Comparison of ENCODE assay signal across 9 cellular contexts in the genomic region with DNA sequence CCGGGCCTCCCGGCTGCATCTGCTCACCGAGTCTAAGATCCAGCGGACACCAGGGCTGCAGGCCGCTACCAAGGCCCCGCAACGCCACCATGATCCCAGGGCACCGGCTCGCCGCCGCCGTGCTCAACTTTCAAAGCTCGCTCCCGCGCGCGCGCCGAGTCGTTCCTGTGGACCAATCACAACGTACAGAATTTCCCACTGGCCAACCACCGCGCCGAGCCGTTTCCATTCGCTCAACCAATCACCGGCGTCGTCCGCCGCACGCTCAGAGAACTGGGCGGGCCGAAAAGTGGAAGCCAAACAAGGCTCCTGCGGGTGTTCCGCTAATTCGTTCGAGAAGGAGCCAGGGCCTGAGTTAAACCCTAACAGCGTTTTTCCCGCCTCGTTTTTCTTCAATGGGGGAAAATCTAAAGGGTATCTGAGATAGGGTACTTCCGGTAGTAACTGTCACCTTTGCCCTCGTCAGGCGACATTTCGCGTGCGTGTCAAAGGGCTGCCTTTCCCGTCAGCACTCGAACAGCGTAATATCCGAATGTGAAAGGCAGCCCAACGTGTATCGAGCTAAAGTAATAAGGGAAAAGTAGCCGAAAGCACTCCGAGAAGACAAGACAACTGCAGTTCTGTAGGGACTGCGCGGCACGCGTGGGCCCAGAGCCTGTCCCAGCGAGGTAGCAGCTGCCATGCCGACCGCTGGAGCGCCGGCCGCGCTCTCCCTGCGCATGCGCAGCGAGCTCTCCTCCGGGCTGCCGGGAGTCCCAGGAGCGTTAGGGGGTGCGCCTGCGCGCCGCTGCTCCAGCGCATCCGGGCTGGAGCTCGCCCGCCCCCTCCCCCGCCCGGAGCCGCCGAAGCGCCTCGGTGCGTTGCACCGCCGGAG. TPM values are rescaled to one million over a fixed set of nuclear protein-coding genes. Genes with fewer than 3 reads are reported as not detected.
DNase-seq lines count a peak whose midpoint lies in the region; ATAC-seq, FAIRE-seq and TF ChIP-seq lines count a peak whose summit lies in the region.
"Had no signal": no experiment of that assay in that cellular context is flagged by ENCODE, and none has a peak within 500 bp of the region (broad histone marks: within the 10 kb centered on the region; RNA-seq: fewer than 3 reads in every experiment).

A gene with protein sequence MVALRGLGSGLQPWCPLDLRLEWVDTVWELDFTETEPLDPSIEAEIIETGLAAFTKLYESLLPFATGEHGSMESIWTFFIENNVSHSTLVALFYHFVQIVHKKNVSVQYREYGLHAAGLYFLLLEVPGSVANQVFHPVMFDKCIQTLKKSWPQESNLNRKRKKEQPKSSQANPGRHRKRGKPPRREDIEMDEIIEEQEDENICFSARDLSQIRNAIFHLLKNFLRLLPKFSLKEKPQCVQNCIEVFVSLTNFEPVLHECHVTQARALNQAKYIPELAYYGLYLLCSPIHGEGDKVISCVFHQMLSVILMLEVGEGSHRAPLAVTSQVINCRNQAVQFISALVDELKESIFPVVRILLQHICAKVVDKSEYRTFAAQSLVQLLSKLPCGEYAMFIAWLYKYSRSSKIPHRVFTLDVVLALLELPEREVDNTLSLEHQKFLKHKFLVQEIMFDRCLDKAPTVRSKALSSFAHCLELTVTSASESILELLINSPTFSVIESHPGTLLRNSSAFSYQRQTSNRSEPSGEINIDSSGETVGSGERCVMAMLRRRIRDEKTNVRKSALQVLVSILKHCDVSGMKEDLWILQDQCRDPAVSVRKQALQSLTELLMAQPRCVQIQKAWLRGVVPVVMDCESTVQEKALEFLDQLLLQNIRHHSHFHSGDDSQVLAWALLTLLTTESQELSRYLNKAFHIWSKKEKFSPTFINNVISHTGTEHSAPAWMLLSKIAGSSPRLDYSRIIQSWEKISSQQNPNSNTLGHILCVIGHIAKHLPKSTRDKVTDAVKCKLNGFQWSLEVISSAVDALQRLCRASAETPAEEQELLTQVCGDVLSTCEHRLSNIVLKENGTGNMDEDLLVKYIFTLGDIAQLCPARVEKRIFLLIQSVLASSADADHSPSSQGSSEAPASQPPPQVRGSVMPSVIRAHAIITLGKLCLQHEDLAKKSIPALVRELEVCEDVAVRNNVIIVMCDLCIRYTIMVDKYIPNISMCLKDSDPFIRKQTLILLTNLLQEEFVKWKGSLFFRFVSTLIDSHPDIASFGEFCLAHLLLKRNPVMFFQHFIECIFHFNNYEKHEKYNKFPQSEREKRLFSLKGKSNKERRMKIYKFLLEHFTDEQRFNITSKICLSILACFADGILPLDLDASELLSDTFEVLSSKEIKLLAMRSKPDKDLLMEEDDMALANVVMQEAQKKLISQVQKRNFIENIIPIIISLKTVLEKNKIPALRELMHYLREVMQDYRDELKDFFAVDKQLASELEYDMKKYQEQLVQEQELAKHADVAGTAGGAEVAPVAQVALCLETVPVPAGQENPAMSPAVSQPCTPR (N-terminal part only) (minus strand): TSS at position 132 of the 874 bp plus-strand sequence. CDS start 41 bp downstream, at position 91.
A gene (plus strand): TSS at position 836 of the 874 bp plus-strand sequence. CDS start 452 bp downstream, outside the sequence.

- no peak for TF ChIP-seq CTCF in kidney (IDR thresholded peaks at IDR 0.05; ENCODE audit: borderline replicate concordance, extremely low read depth, insufficient read depth)

- FAIRE-seq in kidney (lab: Jason Lieb, UNC) = peak; percentile 49
- FAIRE-seq: islet of Langerhans had no signal

- peak; percentile 76 for ATAC-seq in HG03432 (IDR thresholded peaks at IDR 0.05; ENCODE audit: unreplicated experiment)

- peak within 1 kb of the TSS; percentile 96 to 100 for H3K27ac ChIP-seq in kidney (ENCODE audit: low read depth in 2 of 2, low read length in 2 of 2)

- peak; percentile 89 for TF ChIP-seq POLR2A in GM19099 (IDR thresholded peaks at IDR 0.05; ENCODE audit: extremely low read depth, insufficient read length, low read depth)

- intact Hi-C loops in kidney (cut with DNase I) = no loop called here

- H3K36me3 ChIP-seq in kidney (ENCODE audit: control insufficient read depth in 1 of 2, insufficient read depth in 2 of 2, low read length in 2 of 2) = peaks cover 3 to 4% of the 10 kb centered on the region in 2 donors

- H3K9me3 ChIP-seq in kidney (ENCODE audit: control insufficient read depth in 1 of 2, low read length in 2 of 2) = no peaks in the 10 kb centered on the region

- peak within 1 kb of the TSS; percentile 97 to 100 for H3K4me3 ChIP-seq in kidney (ENCODE audit: low read length in 2 of 2)

- DNase-seq in AG20443 (ENCODE audit: low spot score) = peak; percentile 100
- peak; percentile 94 for DNase-seq in NCI-H510A (lab: John Stamatoyannopoulos, UW)
- DNase-seq in activated CD4-positive, alpha-beta T cell treated with anti-CD3 and anti-CD28 coated beads for 1 hour = peak; percentile 93
- peak; percentile 94 for DNase-seq in cerebellum (ENCODE audit: low spot score)
- DNase-seq in kidney = peak; percentile 98
- peak; percentile 98 for DNase-seq in stimulated activated CD4-positive, alpha-beta T cell treated with anti-CD3 and anti-CD28 coated beads, Interleukin-15, amount 100 ng/mL, for 24 hours

- peaks cover 17 to 18% of the 10 kb centered on the region in 2 donors for H3K4me1 ChIP-seq in kidney (ENCODE audit: control insufficient read depth in 1 of 2, insufficient read depth in 1 of 2, low read depth in 1 of 2, low read length in 2 of 2)

- peak within 1 kb of the TSS; percentile 92 to 98 for H3K9ac ChIP-seq in kidney (ENCODE audit: low read length in 2 of 2)

RNA-seq across cellular contexts. Expression of the first gene that starts in this region (rescaled TPM):
- 26.4 TPM for total RNA-seq in cerebellum
- total RNA-seq in kidney = 21.3 TPM
- 3.7 TPM for polyA plus RNA-seq in kidney (ENCODE audit: insufficient read depth, low read depth, low replicate concordance)

RNA-seq across cellular contexts. Expression of the second gene that starts in this region (rescaled TPM):
- total RNA-seq in cerebellum (66.1 TPM), kidney (34.6 TPM)
- 20.5 TPM for polyA plus RNA-seq in kidney (ENCODE audit: insufficient read depth, low read depth, low replicate concordance)

Comparison
In these comparisons a context has a peak if more than half of its experiments do, and no peak if none do; other contexts are left out.
1. Peak in every context shown above with its lines: DNase-seq, ATAC-seq, H3K4me3 ChIP-seq and H3K27ac ChIP-seq.